1 cellular context compared by ENCODE assay signal in the genomic region with DNA sequence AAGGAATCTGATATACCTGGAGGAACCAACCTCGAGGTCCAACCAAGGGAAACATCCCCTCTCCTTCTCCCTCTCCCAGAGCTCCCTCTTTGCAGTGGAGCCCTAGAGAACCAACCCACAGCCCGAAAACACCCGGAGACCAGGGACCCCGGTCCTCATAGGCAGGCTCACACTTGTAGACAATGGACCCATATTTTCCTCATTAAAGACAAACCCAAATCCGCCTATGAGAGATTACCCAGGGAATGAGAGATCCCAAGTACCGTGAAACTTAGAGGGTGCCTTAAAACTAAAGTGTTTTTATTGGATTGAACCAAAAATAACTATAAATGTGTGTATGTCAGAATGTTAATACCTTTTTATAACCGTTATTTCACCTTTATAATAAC.
TF ChIP-seq lines count a peak whose summit lies in the region.

No MANE protein-coding gene starts in this region.

TF ChIP-seq in A549, 52 proteins besides CTCF, POLR2A, EP300 and RAD21:
- no peak for TF ChIP-seq CBX2 (IDR thresholded peaks at IDR 0.05; ENCODE audit: borderline replicate concordance, low read depth)
- TF ChIP-seq JUNB (IDR thresholded peaks at IDR 0.05): no peak
- TF ChIP-seq SREBF2 (IDR thresholded peaks at IDR 0.05): no peak
- TF ChIP-seq, protein P1, sequence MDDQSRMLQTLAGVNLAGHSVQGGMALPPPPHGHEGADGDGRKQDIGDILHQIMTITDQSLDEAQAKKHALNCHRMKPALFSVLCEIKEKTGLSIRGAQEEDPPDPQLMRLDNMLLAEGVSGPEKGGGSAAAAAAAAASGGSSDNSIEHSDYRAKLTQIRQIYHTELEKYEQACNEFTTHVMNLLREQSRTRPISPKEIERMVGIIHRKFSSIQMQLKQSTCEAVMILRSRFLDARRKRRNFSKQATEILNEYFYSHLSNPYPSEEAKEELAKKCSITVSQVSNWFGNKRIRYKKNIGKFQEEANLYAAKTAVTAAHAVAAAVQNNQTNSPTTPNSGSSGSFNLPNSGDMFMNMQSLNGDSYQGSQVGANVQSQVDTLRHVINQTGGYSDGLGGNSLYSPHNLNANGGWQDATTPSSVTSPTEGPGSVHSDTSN (IDR thresholded peaks at IDR 0.05): no peak
- TF ChIP-seq EHMT2 (IDR thresholded peaks at IDR 0.05; ENCODE audit: low read depth): no peak
- no peak for TF ChIP-seq ESRRA (IDR thresholded peaks at IDR 0.05; ENCODE audit: borderline replicate concordance, low read length)
- TF ChIP-seq, protein P2, sequence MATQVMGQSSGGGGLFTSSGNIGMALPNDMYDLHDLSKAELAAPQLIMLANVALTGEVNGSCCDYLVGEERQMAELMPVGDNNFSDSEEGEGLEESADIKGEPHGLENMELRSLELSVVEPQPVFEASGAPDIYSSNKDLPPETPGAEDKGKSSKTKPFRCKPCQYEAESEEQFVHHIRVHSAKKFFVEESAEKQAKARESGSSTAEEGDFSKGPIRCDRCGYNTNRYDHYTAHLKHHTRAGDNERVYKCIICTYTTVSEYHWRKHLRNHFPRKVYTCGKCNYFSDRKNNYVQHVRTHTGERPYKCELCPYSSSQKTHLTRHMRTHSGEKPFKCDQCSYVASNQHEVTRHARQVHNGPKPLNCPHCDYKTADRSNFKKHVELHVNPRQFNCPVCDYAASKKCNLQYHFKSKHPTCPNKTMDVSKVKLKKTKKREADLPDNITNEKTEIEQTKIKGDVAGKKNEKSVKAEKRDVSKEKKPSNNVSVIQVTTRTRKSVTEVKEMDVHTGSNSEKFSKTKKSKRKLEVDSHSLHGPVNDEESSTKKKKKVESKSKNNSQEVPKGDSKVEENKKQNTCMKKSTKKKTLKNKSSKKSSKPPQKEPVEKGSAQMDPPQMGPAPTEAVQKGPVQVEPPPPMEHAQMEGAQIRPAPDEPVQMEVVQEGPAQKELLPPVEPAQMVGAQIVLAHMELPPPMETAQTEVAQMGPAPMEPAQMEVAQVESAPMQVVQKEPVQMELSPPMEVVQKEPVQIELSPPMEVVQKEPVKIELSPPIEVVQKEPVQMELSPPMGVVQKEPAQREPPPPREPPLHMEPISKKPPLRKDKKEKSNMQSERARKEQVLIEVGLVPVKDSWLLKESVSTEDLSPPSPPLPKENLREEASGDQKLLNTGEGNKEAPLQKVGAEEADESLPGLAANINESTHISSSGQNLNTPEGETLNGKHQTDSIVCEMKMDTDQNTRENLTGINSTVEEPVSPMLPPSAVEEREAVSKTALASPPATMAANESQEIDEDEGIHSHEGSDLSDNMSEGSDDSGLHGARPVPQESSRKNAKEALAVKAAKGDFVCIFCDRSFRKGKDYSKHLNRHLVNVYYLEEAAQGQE (IDR thresholded peaks at IDR 0.05): no peak
- TF ChIP-seq PHF8 (IDR thresholded peaks at IDR 0.05; ENCODE audit: borderline replicate concordance, low read depth): no peak
- no peak for TF ChIP-seq MAZ (IDR thresholded peaks at IDR 0.05; ENCODE audit: borderline replicate concordance, low read depth, low read length)
- no peak for TF ChIP-seq CHD4 (IDR thresholded peaks at IDR 0.05; ENCODE audit: borderline replicate concordance)
- TF ChIP-seq NR3C1 (IDR thresholded peaks at IDR 0.05): no peak
- TF ChIP-seq HDAC2 (IDR thresholded peaks at IDR 0.05): no peak
- no peak for TF ChIP-seq TFCP2L1 (CRISPR knock-in tag; IDR thresholded peaks at IDR 0.05)
- TF ChIP-seq, protein P3, sequence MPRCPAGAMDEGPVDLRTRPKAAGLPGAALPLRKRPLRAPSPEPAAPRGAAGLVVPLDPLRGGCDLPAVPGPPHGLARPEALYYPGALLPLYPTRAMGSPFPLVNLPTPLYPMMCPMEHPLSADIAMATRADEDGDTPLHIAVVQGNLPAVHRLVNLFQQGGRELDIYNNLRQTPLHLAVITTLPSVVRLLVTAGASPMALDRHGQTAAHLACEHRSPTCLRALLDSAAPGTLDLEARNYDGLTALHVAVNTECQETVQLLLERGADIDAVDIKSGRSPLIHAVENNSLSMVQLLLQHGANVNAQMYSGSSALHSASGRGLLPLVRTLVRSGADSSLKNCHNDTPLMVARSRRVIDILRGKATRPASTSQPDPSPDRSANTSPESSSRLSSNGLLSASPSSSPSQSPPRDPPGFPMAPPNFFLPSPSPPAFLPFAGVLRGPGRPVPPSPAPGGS (IDR thresholded peaks at IDR 0.05): no peak
- no peak for TF ChIP-seq HOXB13 (CRISPR knock-in tag; IDR thresholded peaks at IDR 0.05; ENCODE audit: low read depth)
- TF ChIP-seq FOSB (CRISPR knock-in tag; IDR thresholded peaks at IDR 0.05): no peak
- no peak for TF ChIP-seq SMC3 (IDR thresholded peaks at IDR 0.05)
- TF ChIP-seq, protein P4, sequence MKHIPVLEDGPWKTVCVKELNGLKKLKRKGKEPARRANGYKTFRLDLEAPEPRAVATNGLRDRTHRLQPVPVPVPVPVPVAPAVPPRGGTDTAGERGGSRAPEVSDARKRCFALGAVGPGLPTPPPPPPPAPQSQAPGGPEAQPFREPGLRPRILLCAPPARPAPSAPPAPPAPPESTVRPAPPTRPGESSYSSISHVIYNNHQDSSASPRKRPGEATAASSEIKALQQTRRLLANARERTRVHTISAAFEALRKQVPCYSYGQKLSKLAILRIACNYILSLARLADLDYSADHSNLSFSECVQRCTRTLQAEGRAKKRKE (CRISPR knock-in tag; IDR thresholded peaks at IDR 0.05; ENCODE audit: low read depth): no peak
- TF ChIP-seq, protein P5, sequence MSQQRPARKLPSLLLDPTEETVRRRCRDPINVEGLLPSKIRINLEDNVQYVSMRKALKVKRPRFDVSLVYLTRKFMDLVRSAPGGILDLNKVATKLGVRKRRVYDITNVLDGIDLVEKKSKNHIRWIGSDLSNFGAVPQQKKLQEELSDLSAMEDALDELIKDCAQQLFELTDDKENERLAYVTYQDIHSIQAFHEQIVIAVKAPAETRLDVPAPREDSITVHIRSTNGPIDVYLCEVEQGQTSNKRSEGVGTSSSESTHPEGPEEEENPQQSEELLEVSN (IDR thresholded peaks at IDR 0.05; ENCODE audit: borderline replicate concordance, low read depth): no peak
- no peak for TF ChIP-seq HOXA7 (CRISPR knock-in tag; IDR thresholded peaks at IDR 0.05)
